In genomic region chr1:23576338-23577055, GRCh38 we compare ENCODE assay signal across 9 cellular contexts. TPM values are rescaled to one million over a fixed set of nuclear protein-coding genes. Genes with fewer than 3 reads are reported as not detected.
DNase-seq lines count a peak whose midpoint lies in the region; ATAC-seq, FAIRE-seq and TF ChIP-seq lines count a peak whose summit lies in the region.
"Had no signal": no experiment of that assay in that cellular context is flagged by ENCODE, and none has a peak within 500 bp of the region (broad histone marks: within the 10 kb centered on the region; RNA-seq: fewer than 3 reads in every experiment).

No MANE protein-coding gene starts in this region.

- H3K27me3 ChIP-seq in gastrocnemius medialis = no peaks in the 10 kb centered on the region
- H3K27me3 ChIP-seq in CD4-positive, alpha-beta memory T cell (ENCODE audit: insufficient read depth, low read length) = no peaks in the 10 kb centered on the region

- H3K27ac ChIP-seq in epithelial cell of prostate = peak overlapping the region; percentile 38
- H3K27ac ChIP-seq in gastrocnemius medialis = peak overlapping the region; percentile 72 to 86 (median 81)
- H3K27ac ChIP-seq in CD4-positive, alpha-beta memory T cell (ENCODE audit: low read depth, low read length) = no peak overlapping the region

- POLR2A ChIA-PET in CD4-positive, alpha-beta memory T cell (lab: Charles Lee; ENCODE audit: partially characterized antibody) = interaction anchor here (0.9 to 8.4 kb wide), 16 partner anchors 9 to 61 kb away, joined by 3 to 111 read pairs (median 6); partner anchors contain the start of gene ID3

- H3K4me3 ChIP-seq in gastrocnemius medialis = no peak overlapping the region
- H3K4me3 ChIP-seq in CD4-positive, alpha-beta memory T cell (ENCODE audit: low read length in 2 of 2) = no peak overlapping the region

- intact Hi-C loops in Calu3 (cut with micrococcal nuclease; ENCODE audit: unreplicated experiment) = no loop called here
- intact Hi-C loops in gastrocnemius medialis (cut with DNase I; ENCODE audit: low total_unique reads) = no loop called here
- intact Hi-C loops in CD4-positive, alpha-beta memory T cell (cut with micrococcal nuclease) = no loop called here

- no peaks in the 10 kb centered on the region for H3K9me3 ChIP-seq in gastrocnemius medialis
- no peaks in the 10 kb centered on the region for H3K9me3 ChIP-seq in CD4-positive, alpha-beta memory T cell (ENCODE audit: control insufficient read depth in 1 of 2, low read length in 2 of 2)

- CTCF ChIA-PET in Calu3 (lab: Charles Lee) = interaction anchor here (0.6 to 1.5 kb wide), 5 partner anchors 10 to 58 kb away, joined by 3 to 7 read pairs (median 5); partner anchors contain the start of gene ID3
- CTCF ChIA-PET in CD4-positive, alpha-beta memory T cell (lab: Charles Lee; ENCODE audit: partially characterized antibody) = interaction anchor here (0.6 to 2.5 kb wide), 13 partner anchors 13 to 173 kb away, joined by 3 to 29 read pairs (median 4); no protein-coding TSS in a partner anchor

- ATAC-seq in gastrocnemius medialis (peak in 1 of 2 donors; percentile 10), GM18517 (IDR thresholded peaks at IDR 0.05; ENCODE audit: unreplicated experiment) (no peak)

- TF ChIP-seq POLR2A in gastrocnemius medialis (IDR thresholded peaks at IDR 0.05) = no peak

- peaks cover 38% of the 10 kb centered on the region for H3K4me1 Mint-ChIP-seq in Calu3 (ENCODE audit: low read depth, unreplicated experiment)
- H3K4me1 Mint-ChIP-seq in CD4-positive, alpha-beta memory T cell = peaks cover 13 to 27% (median 20%) of the 10 kb centered on the region in 4 donors

- no peak for FAIRE-seq in RCC 7860 (lab: Jason Lieb, UNC)

- H3K27ac Mint-ChIP-seq in Calu3 (ENCODE audit: unreplicated experiment) = peak overlapping the region; percentile 77
- H3K27ac Mint-ChIP-seq in CD4-positive, alpha-beta memory T cell = peak overlapping the region in 2 of 7 donors; percentile 4 to 46

- in situ Hi-C loops in gastrocnemius medialis (cut with MboI; ENCODE audit: low sequenced_read_pairs in 4 of 4) = no loop called here

- peak overlapping the region; percentile 48 for H3K4me3 Mint-ChIP-seq in Calu3 (ENCODE audit: low read depth, unreplicated experiment)
- H3K4me3 Mint-ChIP-seq in CD4-positive, alpha-beta memory T cell = no peak overlapping the region

- H3K36me3 Mint-ChIP-seq in Calu3 (ENCODE audit: insufficient read depth, unreplicated experiment) = no peaks in the 10 kb centered on the region
- H3K36me3 Mint-ChIP-seq in CD4-positive, alpha-beta memory T cell = no peaks in the 10 kb centered on the region

- TF ChIP-seq CTCF in Calu3 (IDR thresholded peaks at IDR 0.05; ENCODE audit: unreplicated experiment) (no peak), gastrocnemius medialis (IDR thresholded peaks at IDR 0.05 in 4 of 5, conservative IDR thresholded peaks at IDR 0.05 in 1 of 5) (no peak)

- H3K9me3 Mint-ChIP-seq in Calu3 (ENCODE audit: low read depth, unreplicated experiment) = no peaks in the 10 kb centered on the region
- H3K9me3 Mint-ChIP-seq in CD4-positive, alpha-beta memory T cell = no peaks in the 10 kb centered on the region

- DNase-seq in Calu3 = no peak
- DNase-seq in RCC 7860 (ENCODE audit: low spot score) = peak; percentile 28
- no peak for DNase-seq in epithelial cell of prostate (ENCODE audit: low read depth, low spot score)
- no peak for DNase-seq in gastrocnemius medialis
- DNase-seq in CD4-positive, alpha-beta memory T cell = no peak
- no peak for DNase-seq in kidney tubule cell (ENCODE audit: low spot score)
- no peak for DNase-seq in NCI-H2196 (lab: John Stamatoyannopoulos, UW; ENCODE audit: unreplicated experiment)
- DNase-seq: NCI-H2227 treated with DMSO at 0.1 percent for 48 hours had no signal

- H3K36me3 ChIP-seq in gastrocnemius medialis = no peaks in the 10 kb centered on the region
- no peaks in the 10 kb centered on the region for H3K36me3 ChIP-seq in CD4-positive, alpha-beta memory T cell (ENCODE audit: insufficient read depth, low read length)

- no peaks in the 10 kb centered on the region for H3K27me3 Mint-ChIP-seq in Calu3 (ENCODE audit: unreplicated experiment)
- no peaks in the 10 kb centered on the region for H3K27me3 Mint-ChIP-seq in CD4-positive, alpha-beta memory T cell

- peaks cover 25 to 27% of the 10 kb centered on the region in 2 donors for H3K4me1 ChIP-seq in gastrocnemius medialis
- peaks cover 25% of the 10 kb centered on the region for H3K4me1 ChIP-seq in CD4-positive, alpha-beta memory T cell (ENCODE audit: insufficient read depth, low read length)

- BruUV-seq in Calu3 (replicated peaks; lab: Mats Ljungman, UMichigan) = no TSS peak

RNA-seq across cellular contexts. Expression of gene ID3, which starts 17.2 kb away (rescaled TPM):
- total RNA-seq in Calu3 (2022) (25.2 and 30.2 TPM in 2 replicates), gastrocnemius medialis (100 to 1,000 TPM in 1 of 4 donors, 10 to 100 TPM in 3; 67.9 to 124 (median 83.0) TPM)
- 10 to 100 TPM; 89.6 to 98.0 TPM for total RNA-seq in CD4-positive, alpha-beta memory T cell
- 10 to 100 TPM in 1 of 2 donors, 1 to 10 TPM in 1; 8.9 to 20.1 TPM for polyA plus RNA-seq in CD4-positive, alpha-beta memory T cell

RNA-seq across cellular contexts. Expression of gene E2F2, which starts 45.5 kb away (rescaled TPM):
- 6.2 and 8.1 TPM in 2 replicates for total RNA-seq in Calu3 (2022)
- under 1 TPM in 1 of 4 donors, not detected in 3; 0.40 TPM for total RNA-seq in gastrocnemius medialis
- total RNA-seq in CD4-positive, alpha-beta memory T cell = 1 to 10 TPM; 1.1 to 1.2 TPM
- 1 to 10 TPM in 1 of 2 donors, under 1 TPM in 1; 0.69 to 1.1 TPM for polyA plus RNA-seq in CD4-positive, alpha-beta memory T cell
